8 cellular contexts compared by ENCODE assay signal in the genomic region with DNA sequence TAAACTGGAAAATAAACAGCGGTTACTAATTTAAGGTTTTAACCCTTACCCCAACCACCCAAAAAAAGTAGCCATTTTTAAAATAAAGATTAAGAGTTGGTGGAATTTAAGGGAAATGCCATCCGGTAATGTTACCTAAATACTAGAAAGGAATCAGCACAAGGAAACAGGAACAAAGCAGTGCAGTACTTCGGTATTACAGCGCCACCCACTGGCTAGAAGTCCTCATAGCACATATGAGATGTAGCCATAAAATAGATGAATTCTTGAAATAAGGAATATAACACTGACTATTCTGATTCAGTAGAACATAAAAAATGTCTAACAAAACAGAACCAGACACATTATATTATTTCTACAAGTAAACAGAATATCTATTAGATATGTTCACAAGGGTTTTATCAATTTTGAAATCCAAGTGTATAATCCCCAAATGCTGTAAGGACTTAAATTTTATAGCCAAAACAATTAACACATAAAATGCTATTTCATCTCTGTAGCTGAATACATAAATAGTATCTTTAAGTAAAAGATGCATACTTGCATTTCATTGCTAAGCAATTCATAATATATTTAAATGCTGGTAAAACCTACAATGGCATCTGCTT. TPM values are rescaled to one million over a fixed set of nuclear protein-coding genes. Genes with fewer than 3 reads are reported as not detected.
DNase-seq lines count a peak whose midpoint lies in the region; ATAC-seq, FAIRE-seq and TF ChIP-seq lines count a peak whose summit lies in the region.

No MANE protein-coding gene starts in this region.

- no peak overlapping the region for H2BK15ac ChIP-seq in H1 (ENCODE audit: low read length)

- no peak overlapping the region for H2BK120ac ChIP-seq in H1 (replicated peaks; ENCODE audit: low read depth, low read length)

- H2AFZ ChIP-seq in H1 (ENCODE audit: low read length) = no peak overlapping the region

- H3K4me2 ChIP-seq in H1 (ENCODE audit: insufficient read depth in 1 of 2, low read depth in 2 of 2, low read length in 2 of 2) = no peak overlapping the region

- H3K14ac ChIP-seq in H1 (ENCODE audit: insufficient read length) = no peak overlapping the region

- no peak overlapping the region for H3K4me3 ChIP-seq in CD4-positive, alpha-beta memory T cell (ENCODE audit: low read length in 2 of 2)
- no peak overlapping the region for H3K4me3 ChIP-seq in H1 (ENCODE audit: extremely low read depth in 1 of 4, insufficient read depth in 2 of 4, low read depth in 3 of 4, low read length in 4 of 4)

- H3K4me1 Mint-ChIP-seq in CD4-positive, alpha-beta memory T cell = peaks cover 14 to 29% (median 15%) of the 10 kb centered on the region in 4 donors

- no peak overlapping the region for H3K27ac Mint-ChIP-seq in CD4-positive, alpha-beta memory T cell

- TF ChIP-seq EP300 in H1 (IDR thresholded peaks at IDR 0.05; ENCODE audit: borderline replicate concordance in 1 of 2, low read depth in 2 of 2, low read length in 2 of 2) = no peak

- no peak overlapping the region for H3K4me3 Mint-ChIP-seq in CD4-positive, alpha-beta memory T cell

- no peaks in the 10 kb centered on the region for H3K23me2 ChIP-seq in H1 (ENCODE audit: low read depth, low read length)

- H2BK5ac ChIP-seq in H1 (ENCODE audit: low read depth, low read length) = no peak overlapping the region

- no peak overlapping the region for H4K5ac ChIP-seq in H1 (ENCODE audit: insufficient read length, low read depth, low read length)

- H3K9ac ChIP-seq in H1 (replicated peaks in 1 of 4; ENCODE audit: extremely low read depth in 1 of 4, low read depth in 3 of 4, low read length in 3 of 4) = no peak overlapping the region

- H3K23ac ChIP-seq in H1 (ENCODE audit: insufficient read length) = no peak overlapping the region

- peak; percentile 94 to 95 for TF ChIP-seq RAD21 in H1 (IDR thresholded peaks at IDR 0.05 in 1 of 2, conservative IDR thresholded peaks at IDR 0.05 in 1 of 2; ENCODE audit: low read depth in 2 of 2, low read length in 2 of 2)

- no peaks in the 10 kb centered on the region for H3K9me3 ChIP-seq in CD4-positive, alpha-beta memory T cell (ENCODE audit: control insufficient read depth in 1 of 2, low read length in 2 of 2)
- no peaks in the 10 kb centered on the region for H3K9me3 ChIP-seq in H1 (ENCODE audit: insufficient read depth in 2 of 2, low read depth in 1 of 2, low read length in 1 of 2)

- H2AK5ac ChIP-seq in H1 (ENCODE audit: low read depth, low read length) = no peak overlapping the region

- intact Hi-C loops in CD4-positive, alpha-beta memory T cell (cut with micrococcal nuclease) = loop anchor here (1.0 to 5.0 kb wide), 4 partner anchors 527 to 1655 kb away; no protein-coding TSS in a partner anchor

- no peaks in the 10 kb centered on the region for H3K27me3 Mint-ChIP-seq in CD4-positive, alpha-beta memory T cell

- no peaks in the 10 kb centered on the region for H3K79me2 ChIP-seq in H1 (ENCODE audit: control insufficient read depth in 1 of 2, insufficient read depth in 2 of 2, low read length in 2 of 2)

- no peak overlapping the region for H3K4ac ChIP-seq in H1 (replicated peaks; ENCODE audit: insufficient read length, low read depth, low read length)

- no peaks in the 10 kb centered on the region for H3K27me3 ChIP-seq in CD4-positive, alpha-beta memory T cell (ENCODE audit: insufficient read depth, low read length)
- no peaks in the 10 kb centered on the region for H3K27me3 ChIP-seq in H1 (replicated peaks in 1 of 4; ENCODE audit: control insufficient read depth in 3 of 4, extremely low read depth in 1 of 4, insufficient read depth in 3 of 4, low read length in 3 of 4)

- 27% methylated on average over 4 of the region's 4 CpGs; no CpG with 5 or more reads in 1 of the 2 experiments for WGBS in H1 (ENCODE audit: extremely low coverage in 1 of 2, insufficient coverage in 1 of 2, insufficient read length in 1 of 2, insufficient replicate concordance in 2 of 2, low coverage in 1 of 2, low lambda C conversion rate in 2 of 2, missing lambda C conversion rate in 1 of 2), 2 experiments

- TF ChIP-seq CTCF in H1 (IDR thresholded peaks at IDR 0.05; ENCODE audit: control extremely low read depth in 1 of 3, insufficient read depth in 1 of 3, low read depth in 1 of 3, low read length in 3 of 3) = peak in 2 of 3 experiments; percentile 71 to 84; a peak in 3 of 4 replicates

- no peak overlapping the region for H4K91ac ChIP-seq in H1 (replicated peaks; ENCODE audit: insufficient read length, low read length)

- peak; percentile 76 for ATAC-seq in HG03442 (IDR thresholded peaks at IDR 0.05; ENCODE audit: unreplicated experiment)

- H2BK12ac ChIP-seq in H1 (ENCODE audit: low read depth, low read length) = no peak overlapping the region

- H3K36me3 ChIP-seq in CD4-positive, alpha-beta memory T cell (ENCODE audit: insufficient read depth, low read length) = no peaks in the 10 kb centered on the region
- H3K36me3 ChIP-seq in H1 (ENCODE audit: control insufficient read depth in 2 of 4, insufficient read depth in 4 of 4, low read length in 3 of 4) = peaks cover 0 to 4% (median 0%) of the 10 kb centered on the region in 4 experiments; a peak in 1 of 8 replicates

- H4K20me1 ChIP-seq in H1 (replicated peaks in 1 of 2; ENCODE audit: control insufficient read depth in 1 of 2, insufficient read depth in 2 of 2, low read length in 2 of 2) = no peaks in the 10 kb centered on the region

- peaks cover 21% of the 10 kb centered on the region for H3K4me1 ChIP-seq in CD4-positive, alpha-beta memory T cell (ENCODE audit: insufficient read depth, low read length)
- H3K4me1 ChIP-seq in H1 (replicated peaks in 1 of 4; ENCODE audit: control insufficient read depth in 3 of 4, insufficient read depth in 4 of 4, low read length in 3 of 4) = no peaks in the 10 kb centered on the region

- FAIRE-seq in GM19239 (lab: Jason Lieb, UNC) (peak; percentile 78), H1 (lab: Jason Lieb, UNC) (peak; percentile 76)

- H3K27ac ChIP-seq in CD4-positive, alpha-beta memory T cell (ENCODE audit: low read depth, low read length) = no peak overlapping the region
- H3K27ac ChIP-seq in H1 (ENCODE audit: low read depth, low read length) = no peak overlapping the region

- no peaks in the 10 kb centered on the region for H3K36me3 Mint-ChIP-seq in CD4-positive, alpha-beta memory T cell

- TF ChIP-seq POLR2A in H1 (IDR thresholded peaks at IDR 0.05; ENCODE audit: control extremely low read depth in 1 of 2, low read depth in 2 of 2, low read length in 2 of 2) = no peak

- H2BK20ac ChIP-seq in H1 (ENCODE audit: low read length) = no peak overlapping the region

- CTCF ChIA-PET in CD4-positive, alpha-beta memory T cell (lab: Charles Lee; ENCODE audit: partially characterized antibody) = interaction anchor here (1.1 to 4.2 kb wide), 9 partner anchors 14 to 958 kb away, joined by 3 to 19 read pairs (median 5); no protein-coding TSS in a partner anchor
- CTCF ChIA-PET in H1 (lab: Charles Lee; ENCODE audit: partially characterized antibody) = interaction anchor here (0.7 to 3.5 kb wide), 15 partner anchors 8 to 982 kb away, joined by 3 to 13 read pairs (median 3); no protein-coding TSS in a partner anchor

- no peak overlapping the region for H4K8ac ChIP-seq in H1 (ENCODE audit: extremely low read depth, insufficient read depth, low read length)

- POLR2A ChIA-PET in CD4-positive, alpha-beta memory T cell (lab: Charles Lee; ENCODE audit: partially characterized antibody) = no interaction called here
- POLR2A ChIA-PET in H1 (lab: Charles Lee; ENCODE audit: partially characterized antibody) = no interaction called here

- peak in 4 of 5 donors; percentile 31 to 43 (median 40) for DNase-seq in CD4-positive, alpha-beta memory T cell
- peak; percentile 15 for DNase-seq in GM19239 (ENCODE audit: insufficient read length, low spot score)
- DNase-seq in NCI-H524 treated with DMSO at 0.1 percent for 48 hours (lab: John Stamatoyannopoulos, UW) = peak; percentile 43
- DNase-seq in activated CD4-positive, alpha-beta T cell treated with anti-CD3 and anti-CD28 coated beads, Interleukin-2, amount 50 U/mL, for 4 hours = peak; percentile 35 to 36
- peak in 1 of 2 experiments; percentile 82 for DNase-seq in H1 (ENCODE audit: low read depth in 1 of 2, low spot score in 2 of 2)
- DNase-seq in midbrain (lab: John Stamatoyannopoulos, UW) = peak; percentile 80
- peak; percentile 49 for DNase-seq in stromal cell of bone marrow (ENCODE audit: low read depth)

- no peak overlapping the region for H3K56ac ChIP-seq in H1 (replicated peaks; ENCODE audit: insufficient read length, low read depth, low read length)

- no peak overlapping the region for H3K18ac ChIP-seq in H1 (ENCODE audit: extremely low read depth, low read length)

- no peaks in the 10 kb centered on the region for H3K79me1 ChIP-seq in H1 (ENCODE audit: low read depth, low read length)

- H3K9me3 Mint-ChIP-seq in CD4-positive, alpha-beta memory T cell = no peaks in the 10 kb centered on the region

TF ChIP-seq in H1, 55 proteins besides CTCF, POLR2A, EP300 and RAD21:
- no peak for TF ChIP-seq TAF7 (optimal IDR thresholded peaks at IDR 0.05; ENCODE audit: borderline replicate concordance, low read depth, low read length)
- no peak for TF ChIP-seq EZH2 (IDR thresholded peaks at IDR 0.05; ENCODE audit: low read depth, low read length, severe bottlenecking)
- TF ChIP-seq GTF2F1 (IDR thresholded peaks at IDR 0.05; ENCODE audit: borderline replicate concordance, low read depth, low read length) = no peak

RNA-seq across cellular contexts. Expression of a gene that starts 58.8 kb away (rescaled TPM):
- under 1 TPM; 0.29 to 0.33 TPM for total RNA-seq in CD4-positive, alpha-beta memory T cell
- not detected for polyA plus RNA-seq in CD4-positive, alpha-beta memory T cell
- 5.6 and 6.5 TPM in 2 replicates for total RNA-seq in H1 (2021; fragmentation: NEBNext Ultra II Directional; extraction: Animal tissue kit (Norgen Biotek cat#: 25700))
- 3.5 and 13.7 TPM in 2 replicates for polyA plus RNA-seq in H1 (2011; rRNA removed)
- polyA plus RNA-seq in H1 (2011; cell fraction: cytosol; rRNA removed) = 2.3 TPM
- 2.1 TPM for polyA plus RNA-seq in H1 (2011; cell fraction: nucleus; rRNA removed)
- 3.0 to 4.0 TPM (median 3.2 TPM) in 4 replicates for polyA plus RNA-seq in H1 (2012, experiment 1 of 2)
- polyA plus RNA-seq in H1 (2012, experiment 2 of 2) = 0.41 TPM
- polyA plus RNA-seq in H1 (2013, experiment 1 of 2) = 7.4 TPM
- 7.4 TPM for polyA plus RNA-seq in H1 (2013, experiment 2 of 2)
- 15.1 and 20.5 TPM in 2 replicates for polyA minus RNA-seq in H1 (2011; rRNA and poly(A)+ RNA removed)
- 5.6 TPM for polyA minus RNA-seq in H1 (2011; cell fraction: cytosol; rRNA and poly(A)+ RNA removed)
- 8.7 TPM for polyA minus RNA-seq in H1 (2011; cell fraction: nucleus; rRNA and poly(A)+ RNA removed)
